In genomic region chr3:160566499-160566898, GRCh38 we compare ENCODE assay signal across 8 cellular contexts. TPM values are rescaled to one million over a fixed set of nuclear protein-coding genes. Genes with fewer than 3 reads are reported as not detected.
DNase-seq lines count a peak whose midpoint lies in the region; ATAC-seq, FAIRE-seq and TF ChIP-seq lines count a peak whose summit lies in the region.

No MANE protein-coding gene starts in this region.

- peak overlapping the region; percentile 95 to 99 (median 98) for H3K9ac ChIP-seq in skeletal muscle tissue (ENCODE audit: low read depth in 1 of 3, low read length in 3 of 3)

- H3K36me3 ChIP-seq in skeletal muscle tissue (ENCODE audit: control insufficient read depth in 3 of 3, insufficient read depth in 3 of 3, low read length in 3 of 3): peaks cover 6 to 11% (median 8%) of the 10 kb centered on the region in 3 donors

- H3K27me3 Mint-ChIP-seq in T-cell: no peaks in the 10 kb centered on the region

- H3K4me1 Mint-ChIP-seq in T-cell: peaks cover 46 to 47% (median 46%) of the 10 kb centered on the region in 3 donors

- no peak for ATAC-seq in T-cell (replicated peaks in 1 of 4)
- ATAC-seq in GM21576 (IDR thresholded peaks at IDR 0.05; ENCODE audit: unreplicated experiment): no peak

- no peak for TF ChIP-seq CTCF in foreskin fibroblast (IDR thresholded peaks at IDR 0.05; ENCODE audit: low read depth, low read length)

- H3K9me3 ChIP-seq in skeletal muscle tissue (ENCODE audit: control insufficient read depth in 3 of 3, low read length in 3 of 3): no peaks in the 10 kb centered on the region

- H3K4me3 ChIP-seq in foreskin fibroblast (ENCODE audit: low read depth in 1 of 2, low read length in 2 of 2) (peak overlapping the region; percentile 67 to 70), skeletal muscle tissue (ENCODE audit: low read length in 3 of 3) (peak overlapping the region; percentile 87 to 97 (median 91))

- POLR2A ChIA-PET in T-cell (lab: Charles Lee): interaction anchor here in 1 of 2 donors (1.1 kb wide), 1 partner anchor 50 kb away, joined by 8 read pairs; no protein-coding TSS in a partner anchor

- H3K4me1 ChIP-seq in skeletal muscle tissue (ENCODE audit: control insufficient read depth in 3 of 3, insufficient read depth in 3 of 3, low read length in 3 of 3): peaks cover 14 to 27% (median 25%) of the 10 kb centered on the region in 3 donors

- H3K27ac ChIP-seq in skeletal muscle tissue (ENCODE audit: low read depth, low read length): peak overlapping the region; percentile 98

- peaks cover 8% of the 10 kb centered on the region for H3K36me3 Mint-ChIP-seq in T-cell

- peak overlapping the region; percentile 89 to 95 (median 94) for H3K4me3 Mint-ChIP-seq in T-cell

- CTCF ChIA-PET in T-cell (lab: Charles Lee): no interaction called here

- peak; percentile 11 for FAIRE-seq in H54 (lab: Jason Lieb, UNC)
- FAIRE-seq in frontal cortex (lab: Jason Lieb, UNC): no peak

- peak overlapping the region; percentile 10 to 30 for H3K27ac Mint-ChIP-seq in T-cell

- no peak for DNase-seq in H54 (ENCODE audit: insufficient read length, low spot score)
- DNase-seq in T-cell: no peak
- no peak for DNase-seq in foreskin fibroblast
- no peak for DNase-seq in frontal cortex (ENCODE audit: low spot score in 2 of 2)
- DNase-seq in KG1 (lab: John Stamatoyannopoulos, UW): no peak
- DNase-seq in NCI-H345 (lab: John Stamatoyannopoulos, UW): no peak

- H3K9me3 Mint-ChIP-seq in T-cell: peaks cover 0 to 5% (median 0%) of the 10 kb centered on the region in 3 donors

- no peaks in the 10 kb centered on the region for H3K27me3 ChIP-seq in skeletal muscle tissue (ENCODE audit: control insufficient read depth in 3 of 3, insufficient read depth in 3 of 3, low read length in 3 of 3)

- TF ChIP-seq POLR2A in H54 (IDR thresholded peaks at IDR 0.05; ENCODE audit: low read depth, low read length): no peak

RNA-seq across cellular contexts. Expression of gene KPNA4, which starts 1.1 kb away (rescaled TPM):
- 10 to 100 TPM; 31.9 to 53.7 (median 43.4) TPM for total RNA-seq in T-cell
- 25.6 TPM for total RNA-seq in skeletal muscle tissue
- total RNA-seq in frontal cortex: 36.3 TPM
